ENCODE assay signal across 8 cellular contexts in genomic region chr9:36102742-36103495, GRCh38. TPM values are rescaled to one million over a fixed set of nuclear protein-coding genes. Genes with fewer than 3 reads are reported as not detected.
DNase-seq lines count a peak whose midpoint lies in the region; ATAC-seq and TF ChIP-seq lines count a peak whose summit lies in the region.

No MANE protein-coding gene starts in this region.

- H3K9me2 ChIP-seq in GM23338 (ENCODE audit: insufficient read depth) (no peaks in the 10 kb centered on the region), hepatocyte (replicated peaks; ENCODE audit: insufficient read depth) (no peaks in the 10 kb centered on the region)

- H2AFZ ChIP-seq in GM23338 = no peak overlapping the region
- H2AFZ ChIP-seq in hepatocyte = peak overlapping the region; percentile 3

- CTCF ChIA-PET in Calu3 (lab: Charles Lee) = interaction anchor here (0.9 to 1.6 kb wide), 2 partner anchors 64 kb away, joined by 3 to 4 read pairs; no protein-coding TSS in a partner anchor

- H3K4me2 ChIP-seq in GM23338 = no peak overlapping the region
- H3K4me2 ChIP-seq in hepatocyte = no peak overlapping the region
- no peak overlapping the region for H3K4me2 ChIP-seq in skeletal muscle satellite cell (ENCODE audit: low read length)

- WGBS in hepatocyte (ENCODE audit: low lambda C conversion rate, missing lambda C conversion rate) = 85% methylated on average over 10 of the region's 10 CpGs

- no peaks in the 10 kb centered on the region for H3K4me1 Mint-ChIP-seq in Calu3 (ENCODE audit: low read depth, unreplicated experiment)
- peaks cover 25% of the 10 kb centered on the region for H3K4me1 Mint-ChIP-seq in GM23338

- no peak overlapping the region for H3K4me3 Mint-ChIP-seq in Calu3 (ENCODE audit: low read depth, unreplicated experiment)
- no peak overlapping the region for H3K4me3 Mint-ChIP-seq in GM23338

- no peaks in the 10 kb centered on the region for H3K27me3 Mint-ChIP-seq in Calu3 (ENCODE audit: unreplicated experiment)
- H3K27me3 Mint-ChIP-seq in GM23338 (ENCODE audit: insufficient read depth, low read depth, poor library complexity) = no peaks in the 10 kb centered on the region

- peak; percentile 98 for ATAC-seq in GM23338

- H4K20me1 ChIP-seq in GM23338 (replicated peaks; ENCODE audit: insufficient read depth) (no peaks in the 10 kb centered on the region), hepatocyte (ENCODE audit: insufficient read depth, poor library complexity, severe bottlenecking) (no peaks in the 10 kb centered on the region)

- H3K4me1 ChIP-seq in GM23338 (ENCODE audit: insufficient read depth) (0 out of 2 replicates have a peak, but pooled peaks cover 3% of the 10 kb centered on the region), hepatocyte (ENCODE audit: insufficient read depth) (peaks cover 4% of the 10 kb centered on the region), skeletal muscle satellite cell (ENCODE audit: control insufficient read depth, insufficient read depth, low read length) (peaks cover 40% of the 10 kb centered on the region)

- peak; percentile 26 for TF ChIP-seq CTCF in Calu3 (IDR thresholded peaks at IDR 0.05; ENCODE audit: unreplicated experiment)
- TF ChIP-seq CTCF in GM23338 (conservative IDR thresholded peaks at IDR 0.05; ENCODE audit: low read depth in 2 of 2) = peak; percentile 88 to 92
- peak; percentile 56 for TF ChIP-seq CTCF in astrocyte of the cerebellum (IDR thresholded peaks at IDR 0.05; ENCODE audit: low read depth, low read length, missing control alignments)
- TF ChIP-seq CTCF in hepatocyte (IDR thresholded peaks at IDR 0.05; ENCODE audit: poor library complexity) = peak; percentile 62

- peak; percentile 59 for DNase-seq in Calu3
- peak; percentile 94 for DNase-seq in GM23338 (ENCODE audit: low spot score)
- peak; percentile 53 for DNase-seq in NCI-H146 treated with DMSO at 0.1 percent for 48 hours (lab: John Stamatoyannopoulos, UW; ENCODE audit: unreplicated experiment)
- peak; percentile 65 for DNase-seq in T-helper 22 cell (ENCODE audit: low read depth)
- DNase-seq in astrocyte of the cerebellum (ENCODE audit: low read depth) = peak; percentile 9
- DNase-seq in hepatocyte (ENCODE audit: low spot score) = peak; percentile 80
- no peak for DNase-seq in T1000 (lab: John Stamatoyannopoulos, UW)

- H3K9ac ChIP-seq in skeletal muscle satellite cell (ENCODE audit: low read depth, low read length) = peak overlapping the region; percentile 30

- no peaks in the 10 kb centered on the region for H3F3A ChIP-seq in GM23338 (replicated peaks; ENCODE audit: low read depth)

- H3K79me2 ChIP-seq in GM23338 (replicated peaks; ENCODE audit: insufficient read depth) = no peaks in the 10 kb centered on the region
- no peaks in the 10 kb centered on the region for H3K79me2 ChIP-seq in hepatocyte

- H3K9me3 ChIP-seq in hepatocyte (ENCODE audit: low read depth) = no peaks in the 10 kb centered on the region
- no peaks in the 10 kb centered on the region for H3K9me3 ChIP-seq in skeletal muscle satellite cell (replicated peaks; ENCODE audit: low read length)

- H3K27me3 ChIP-seq in GM23338 (ENCODE audit: insufficient read depth) (no peaks in the 10 kb centered on the region), hepatocyte (no peaks in the 10 kb centered on the region), skeletal muscle satellite cell (ENCODE audit: control insufficient read depth, insufficient read depth, low read length) (no peaks in the 10 kb centered on the region)

- no peaks in the 10 kb centered on the region for H3K36me3 Mint-ChIP-seq in Calu3 (ENCODE audit: insufficient read depth, unreplicated experiment)
- H3K36me3 Mint-ChIP-seq in GM23338 (ENCODE audit: low read depth) = no peaks in the 10 kb centered on the region; the same call in 2 of the 3 replicates

- H3K4me3 ChIP-seq in GM23338 = no peak overlapping the region
- H3K4me3 ChIP-seq in astrocyte of the cerebellum (ENCODE audit: low read depth, low read length) = no peak overlapping the region
- no peak overlapping the region for H3K4me3 ChIP-seq in hepatocyte
- H3K4me3 ChIP-seq in skeletal muscle satellite cell (ENCODE audit: low read length) = no peak overlapping the region

- in situ Hi-C loops in astrocyte of the cerebellum (cut with HindIII; ENCODE audit: low sequenced_read_pairs) = no loop called here

- H3K27ac Mint-ChIP-seq in Calu3 (ENCODE audit: unreplicated experiment) = no peak overlapping the region
- H3K27ac Mint-ChIP-seq in GM23338 = peak overlapping the region; percentile 43

- H3K36me3 ChIP-seq in GM23338 (ENCODE audit: insufficient read depth) (no peaks in the 10 kb centered on the region; the same call in 1 of the 2 replicates), hepatocyte (replicated peaks; ENCODE audit: insufficient read depth, low read depth) (no peaks in the 10 kb centered on the region), skeletal muscle satellite cell (ENCODE audit: insufficient read depth, low read length) (peaks cover 6% of the 10 kb centered on the region)

- BruUV-seq in Calu3 (replicated peaks; lab: Mats Ljungman, UMichigan) = no TSS peak

- intact Hi-C loops in Calu3 (cut with micrococcal nuclease; ENCODE audit: unreplicated experiment) = loop anchor here (1.0 kb wide), 1 partner anchor 63 kb away; no protein-coding TSS in a partner anchor

- H3K9me3 Mint-ChIP-seq in Calu3 (ENCODE audit: low read depth, unreplicated experiment) (no peaks in the 10 kb centered on the region), GM23338 (no peaks in the 10 kb centered on the region)

- H3K27ac ChIP-seq in GM23338 (ENCODE audit: low read depth) = no peak overlapping the region
- peak overlapping the region; percentile 54 for H3K27ac ChIP-seq in hepatocyte

TF ChIP-seq in GM23338, 12 proteins besides CTCF, POLR2A, EP300 and RAD21:
- peak; percentile 79 for TF ChIP-seq ZNF462 (CRISPR knock-in tag; IDR thresholded peaks at IDR 0.05)
- no peak for TF ChIP-seq STAT1 (IDR thresholded peaks at IDR 0.05; ENCODE audit: unreplicated experiment)

RNA-seq across cellular contexts. Expression of gene GLIPR2, which starts 33.6 kb away (rescaled TPM):
- total RNA-seq in Calu3 (2022) (0.19 and 0.24 TPM in 2 replicates), hepatocyte (9.8 and 14.1 TPM in 2 replicates)
- 4.4 and 5.1 TPM in 2 replicates for total RNA-seq in GM23338 (2014; rRNA removed; shearing (Covaris generic))
- polyA plus RNA-seq in GM23338 (2016; fragmentation: Nextera tagmentation; extraction: Ambion mirVana) (5.7 and 7.0 TPM in 2 replicates), hepatocyte (12.6 and 20.1 TPM in 2 replicates)
- 15.2 and 37.6 TPM in 2 replicates for total RNA-seq in skeletal muscle satellite cell (2012; rRNA removed)

Comparison
In these comparisons a context has a peak if more than half of its experiments do, and no peak if none do; other contexts are left out.
1. CTCF ChIP-seq: peak in every context shown above with its lines; median percentile 90 in GM23338; 62 in hepatocyte; 56 in astrocyte of the cerebellum; 26 in Calu3.